Comparison of ENCODE assay signal across 23 cellular contexts in genomic region chr10:55368467-55368866, GRCh38.
DNase-seq lines count a peak whose midpoint lies in the region; TF ChIP-seq lines count a peak whose summit lies in the region.
"Had no signal": no experiment of that assay in that cellular context is flagged by ENCODE, and none has a peak within 500 bp of the region (broad histone marks: within the 10 kb centered on the region; RNA-seq: fewer than 3 reads in every experiment).

No MANE protein-coding gene starts in this region.

- H3K27ac ChIP-seq in neural cell (ENCODE audit: low read length): peak overlapping the region; percentile 48
- H3K27ac ChIP-seq: 22Rv1; A549; BLaER1 treated with 17β-estradiol and CSF1 and Interleukin-3, amounts not matched to agents 10 nM and 100 nM; C4-2B had no signal

- no peaks in the 10 kb centered on the region for H3F3A ChIP-seq in neural cell (ENCODE audit: insufficient read depth, low read length, poor library complexity, severe bottlenecking)

- H4K20me1 ChIP-seq in neural cell (ENCODE audit: insufficient read depth): no peaks in the 10 kb centered on the region
- H4K20me1 ChIP-seq: BLaER1 treated with 17β-estradiol and CSF1 and Interleukin-3, amounts not matched to agents 10 nM and 100 nM had no signal

- H3K36me3 ChIP-seq in neural cell (ENCODE audit: insufficient read depth, low read length): no peaks in the 10 kb centered on the region
- H3K36me3 ChIP-seq: BLaER1 treated with 17β-estradiol and CSF1 and Interleukin-3, amounts not matched to agents 10 nM and 100 nM had no signal

- DNase-seq in NCI-H2227 treated with DMSO at 0.1 percent for 48 hours (lab: John Stamatoyannopoulos, UW) (peak; percentile 35), NCI-H2227 (lab: John Stamatoyannopoulos, UW; ENCODE audit: unreplicated experiment) (no peak), NCI-H69 (lab: John Stamatoyannopoulos, UW) (peak; percentile 8), NCI-H446 treated with DMSO at 0.1 percent for 48 hours (lab: John Stamatoyannopoulos, UW) (no peak), D341Med (ENCODE audit: low spot score) (no peak)
- DNase-seq: AML-193; Caco-2; Calu3; CD4-positive, alpha-beta T cell; CD8-positive, alpha-beta T cell; DMS 273 treated with DMSO at 0.1 percent for 48 hours; DMS153; DMS53; DMS79; DND-41; EL; GDM1 had no signal

- peak; percentile 22 for TF ChIP-seq RAD21 in neural cell (conservative IDR thresholded peaks at IDR 0.05)

- no peaks in the 10 kb centered on the region for H3K27me3 ChIP-seq in neural cell (ENCODE audit: insufficient read depth, low read depth, low read length)
- H3K27me3 ChIP-seq: BLaER1 treated with 17β-estradiol and CSF1 and Interleukin-3, amounts not matched to agents 10 nM and 100 nM had no signal

- H3K79me2 ChIP-seq in neural cell (replicated peaks; ENCODE audit: insufficient read depth, low read length): no peaks in the 10 kb centered on the region

- H3K9ac ChIP-seq in neural cell (ENCODE audit: low read length): no peak overlapping the region
- H3K9ac ChIP-seq: BLaER1 treated with 17β-estradiol and CSF1 and Interleukin-3, amounts not matched to agents 10 nM and 100 nM had no signal

- TF ChIP-seq EP300 in neural cell (conservative IDR thresholded peaks at IDR 0.05; ENCODE audit: poor library complexity, severe bottlenecking): peak; percentile 92

- no peaks in the 10 kb centered on the region for H3K9me3 ChIP-seq in neural cell (ENCODE audit: low read length)
- H3K9me3 ChIP-seq: A549, Caco-2 had no signal

- H3K4me2 ChIP-seq in neural cell (ENCODE audit: low read length): no peak overlapping the region
- H3K4me2 ChIP-seq: A549; BLaER1 treated with 17β-estradiol and CSF1 and Interleukin-3, amounts not matched to agents 10 nM and 100 nM had no signal

- TF ChIP-seq CTCF in neural cell (IDR thresholded peaks at IDR 0.05; ENCODE audit: poor library complexity, severe bottlenecking): no peak

- H3K4me3 ChIP-seq in neural cell (ENCODE audit: low read length): no peak overlapping the region
- H3K4me3 ChIP-seq: A549; BLaER1 treated with 17β-estradiol and CSF1 and Interleukin-3, amounts not matched to agents 10 nM and 100 nM; GM12878 had no signal

- H3K9me2 ChIP-seq in neural cell (ENCODE audit: insufficient read depth, low read length): no peaks in the 10 kb centered on the region

- no peak overlapping the region for H2AFZ ChIP-seq in neural cell (ENCODE audit: low read depth, low read length)

TF ChIP-seq in neural cell, 6 proteins besides CTCF, POLR2A, EP300 and RAD21:
- TF ChIP-seq REST (IDR thresholded peaks at IDR 0.05; ENCODE audit: borderline replicate concordance) (peak; percentile 63), POLR2AphosphoS5 (IDR thresholded peaks at IDR 0.05) (peak; percentile 90), EZH2 (IDR thresholded peaks at IDR 0.05; ENCODE audit: borderline replicate concordance, insufficient read depth, low read length, poor library complexity, severe bottlenecking) (no peak), SMC3 (conservative IDR thresholded peaks at IDR 0.05; ENCODE audit: poor library complexity) (no peak), TAF1 (IDR thresholded peaks at IDR 0.05; ENCODE audit: low read depth) (no peak), MXI1 (conservative IDR thresholded peaks at IDR 0.05; ENCODE audit: poor library complexity, severe bottlenecking) (peak; percentile 8)

Comparison
In these comparisons a context has a peak if more than half of its experiments do, and no peak if none do; other contexts are left out.
1. DNase-seq: peak in NCI-H2227 treated with DMSO at 0.1 percent for 48 hours (single experiment) and NCI-H69 (single experiment); none in NCI-H2227 (single experiment), NCI-H446 treated with DMSO at 0.1 percent for 48 hours (single experiment) and D341Med (single experiment).